ENCODE assay signal across 25 cellular contexts in the genomic region with DNA sequence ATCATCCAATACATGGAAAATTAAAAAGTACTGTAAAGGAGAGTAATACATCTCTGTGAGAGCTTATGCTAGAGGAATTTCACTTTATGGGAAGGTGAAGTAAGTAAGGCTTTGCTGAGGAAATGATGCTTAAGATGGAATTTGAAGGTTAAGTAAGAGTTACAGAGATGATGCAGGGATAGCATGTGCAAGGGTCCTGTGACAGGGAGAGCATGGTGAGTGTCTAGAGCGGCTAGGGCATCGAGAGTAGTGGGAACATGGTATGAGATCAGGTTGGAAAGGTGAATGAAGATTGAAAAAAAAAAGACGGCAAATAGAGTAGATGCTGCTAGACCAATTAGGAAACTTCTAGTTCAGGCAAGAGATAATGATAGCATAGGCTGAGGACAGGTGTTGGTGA. TPM values are rescaled to one million over a fixed set of nuclear protein-coding genes. Genes with fewer than 3 reads are reported as not detected.
A peak's percentile ranks its signal among the peaks of the same experiment; 100 is the strongest.
DNase-seq lines count a peak whose midpoint lies in the region; ATAC-seq and TF ChIP-seq lines count a peak whose summit lies in the region.
"Had no signal": no experiment of that assay in that cellular context is flagged by ENCODE, and none has a peak within 500 bp of the region (broad histone marks: within the 10 kb centered on the region; RNA-seq: fewer than 3 reads in every experiment).

No MANE protein-coding gene starts in this region.

- intact Hi-C loops in left ventricle myocardium inferior (cut with micrococcal nuclease) (no loop called here), heart left ventricle (cut with DNase I) (no loop called here), gastrocnemius medialis (cut with DNase I; ENCODE audit: low total_unique reads) (no loop called here), aorta (cut with DNase I) (loop anchor here (5.0 kb wide), 2 partner anchors 62 to 78 kb away; a partner anchor contains a TSS)

- TF ChIP-seq EP300 in gastroesophageal sphincter (IDR thresholded peaks at IDR 0.05): no peak

- no peak for TF ChIP-seq CTCF in left ventricle myocardium inferior (IDR thresholded peaks at IDR 0.05; ENCODE audit: borderline replicate concordance)
- no peak for TF ChIP-seq CTCF in heart left ventricle (IDR thresholded peaks at IDR 0.05)
- no peak for TF ChIP-seq CTCF in gastroesophageal sphincter (IDR thresholded peaks at IDR 0.05)
- TF ChIP-seq CTCF in gastrocnemius medialis (IDR thresholded peaks at IDR 0.05 in 4 of 5, conservative IDR thresholded peaks at IDR 0.05 in 1 of 5): no peak

- WGBS in heart left ventricle, 4 donors: 95 to 98% (median 96%) methylated on average over 3 of the region's 3 CpGs
- 97 to 100% methylated on average over 2 to 3 of the region's 3 CpGs for WGBS in gastroesophageal sphincter (ENCODE audit: low coverage in 1 of 2), 2 donors
- WGBS in aorta, 2 donors: 95 to 98% methylated on average over 3 of the region's 3 CpGs

- H3K4me3 ChIP-seq in left ventricle myocardium inferior (no peak overlapping the region), heart left ventricle (no peak overlapping the region), gastroesophageal sphincter (no peak overlapping the region), gastrocnemius medialis (no peak overlapping the region), aorta (ENCODE audit: low read length in 2 of 2) (no peak overlapping the region)
- H3K4me3 ChIP-seq: GM23338 had no signal

- H3K9me3 ChIP-seq in left ventricle myocardium inferior (replicated peaks): no peaks in the 10 kb centered on the region
- H3K9me3 ChIP-seq in heart left ventricle: no peaks in the 10 kb centered on the region
- no peaks in the 10 kb centered on the region for H3K9me3 ChIP-seq in gastroesophageal sphincter
- H3K9me3 ChIP-seq in gastrocnemius medialis: no peaks in the 10 kb centered on the region
- no peaks in the 10 kb centered on the region for H3K9me3 ChIP-seq in aorta (ENCODE audit: control insufficient read depth, low read length)

- TF ChIP-seq POLR2A in heart left ventricle (IDR thresholded peaks at IDR 0.05) (no peak), gastroesophageal sphincter (IDR thresholded peaks at IDR 0.05) (no peak), gastrocnemius medialis (IDR thresholded peaks at IDR 0.05) (no peak)

- in situ Hi-C loops in gastrocnemius medialis (cut with MboI; ENCODE audit: low sequenced_read_pairs in 4 of 4): no loop called here

- H3K27me3 ChIP-seq in left ventricle myocardium inferior (ENCODE audit: low read depth): no peaks in the 10 kb centered on the region
- no peaks in the 10 kb centered on the region for H3K27me3 ChIP-seq in heart left ventricle
- H3K27me3 ChIP-seq in gastroesophageal sphincter: no peaks in the 10 kb centered on the region
- no peaks in the 10 kb centered on the region for H3K27me3 ChIP-seq in gastrocnemius medialis
- no peaks in the 10 kb centered on the region for H3K27me3 ChIP-seq in aorta (ENCODE audit: control insufficient read depth in 1 of 2, insufficient read depth in 2 of 2, low read length in 1 of 2)

- H3K4me1 ChIP-seq in left ventricle myocardium inferior: peaks cover 14% of the 10 kb centered on the region
- peaks cover 0 to 17% (median 8%) of the 10 kb centered on the region in 12 donors for H3K4me1 ChIP-seq in heart left ventricle
- H3K4me1 ChIP-seq in gastroesophageal sphincter: peaks cover 3 to 53% (median 3%) of the 10 kb centered on the region in 3 donors
- H3K4me1 ChIP-seq in gastrocnemius medialis: peaks cover 12 to 23% of the 10 kb centered on the region in 2 donors
- H3K4me1 ChIP-seq in aorta (ENCODE audit: control insufficient read depth in 1 of 2, insufficient read depth in 2 of 2, low read length in 2 of 2): peaks cover 1 to 8% of the 10 kb centered on the region in 2 donors

- H3K36me3 ChIP-seq in left ventricle myocardium inferior (peaks cover 38% of the 10 kb centered on the region), heart left ventricle (peaks cover 0 to 87% (median 32%) of the 10 kb centered on the region in 9 donors), gastroesophageal sphincter (peaks cover 0 to 27% of the 10 kb centered on the region in 2 donors), gastrocnemius medialis (peaks cover 0 to 40% of the 10 kb centered on the region in 2 donors), aorta (ENCODE audit: control insufficient read depth in 1 of 2, insufficient read depth in 2 of 2, low read length in 1 of 2) (no peaks in the 10 kb centered on the region)

- ATAC-seq in heart left ventricle (no peak), gastroesophageal sphincter (no peak), gastrocnemius medialis (no peak), aorta (ENCODE audit: low FRiP score) (no peak), SK-N-SH treated with all-trans-retinoic acid at 6 μM for 48 hours (no peak)
- ATAC-seq: CD8-positive, alpha-beta T cell had no signal

- H3K27ac ChIP-seq in left ventricle myocardium inferior (replicated peaks) (peak overlapping the region; percentile 82), heart left ventricle (peak overlapping the region in 4 of 12 donors; percentile 77 to 88 (median 84)), gastroesophageal sphincter (peak overlapping the region; percentile 88 to 95 (median 90)), gastrocnemius medialis (peak overlapping the region; percentile 79 to 88 (median 86)), aorta (ENCODE audit: low read depth in 1 of 2, low read length in 2 of 2) (peak overlapping the region; percentile 62 to 99), substantia nigra (ENCODE audit: low read depth, low read length, poor library complexity, severe bottlenecking) (no peak overlapping the region)
- H3K27ac ChIP-seq: RWPE1 had no signal

- DNase-seq in left ventricle myocardium inferior: no peak
- DNase-seq in heart left ventricle: no peak
- DNase-seq in gastrocnemius medialis: no peak
- no peak for DNase-seq in aorta
- no peak for DNase-seq in substantia nigra (lab: John Stamatoyannopoulos, UW)
- DNase-seq in HUDEP-2 (lab: John Stamatoyannopoulos, UW; ENCODE audit: unreplicated experiment in 76 of 76): no peak
- DNase-seq: AML-193; C1 segment of cervical spinal cord; CD8-positive, alpha-beta T cell; DND-41; MM.1S; NCI-H1092; NCI-H1436 treated with DMSO at 0.1 percent for 48 hours; NCI-H1930; NCI-H748 treated with DMSO at 0.1 percent for 48 hours; NK-92 treated with Interleukin-12 subunit alpha and Interleukin-12 subunit beta, amount 100 ng/mL, for 24 hours; SHP77 treated with DMSO at 0.1 percent for 48 hours had no signal

TF ChIP-seq in SK-N-SH treated with all-trans-retinoic acid at 6 μM for 48 hours, 23 proteins besides CTCF, POLR2A, EP300 and RAD21 (continues in another document):
- TF ChIP-seq ZC3H10 (CRISPR knock-in tag; IDR thresholded peaks at IDR 0.05) (no peak), SNAI2 (CRISPR knock-in tag; IDR thresholded peaks at IDR 0.05) (no peak), CSDC2 (CRISPR knock-in tag; IDR thresholded peaks at IDR 0.05) (no peak), ZNF70 (CRISPR knock-in tag; IDR thresholded peaks at IDR 0.05) (no peak), ARNTL (CRISPR knock-in tag; IDR thresholded peaks at IDR 0.05; ENCODE audit: borderline replicate concordance, low read depth) (no peak), OSR1 (CRISPR knock-in tag; IDR thresholded peaks at IDR 0.05) (no peak), ZFP30 (CRISPR knock-in tag; IDR thresholded peaks at IDR 0.05) (no peak), TCF4 (CRISPR knock-in tag; IDR thresholded peaks at IDR 0.05; ENCODE audit: borderline replicate concordance) (no peak), TOX (CRISPR knock-in tag; IDR thresholded peaks at IDR 0.05; ENCODE audit: borderline replicate concordance) (no peak)
- TF ChIP-seq, protein P1, sequence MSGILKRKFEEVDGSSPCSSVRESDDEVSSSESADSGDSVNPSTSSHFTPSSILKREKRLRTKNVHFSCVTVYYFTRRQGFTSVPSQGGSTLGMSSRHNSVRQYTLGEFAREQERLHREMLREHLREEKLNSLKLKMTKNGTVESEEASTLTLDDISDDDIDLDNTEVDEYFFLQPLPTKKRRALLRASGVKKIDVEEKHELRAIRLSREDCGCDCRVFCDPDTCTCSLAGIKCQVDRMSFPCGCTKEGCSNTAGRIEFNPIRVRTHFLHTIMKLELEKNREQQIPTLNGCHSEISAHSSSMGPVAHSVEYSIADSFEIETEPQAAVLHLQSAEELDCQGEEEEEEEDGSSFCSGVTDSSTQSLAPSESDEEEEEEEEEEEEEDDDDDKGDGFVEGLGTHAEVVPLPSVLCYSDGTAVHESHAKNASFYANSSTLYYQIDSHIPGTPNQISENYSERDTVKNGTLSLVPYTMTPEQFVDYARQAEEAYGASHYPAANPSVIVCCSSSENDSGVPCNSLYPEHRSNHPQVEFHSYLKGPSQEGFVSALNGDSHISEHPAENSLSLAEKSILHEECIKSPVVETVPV (CRISPR knock-in tag; IDR thresholded peaks at IDR 0.05): no peak
- TF ChIP-seq, protein P2, sequence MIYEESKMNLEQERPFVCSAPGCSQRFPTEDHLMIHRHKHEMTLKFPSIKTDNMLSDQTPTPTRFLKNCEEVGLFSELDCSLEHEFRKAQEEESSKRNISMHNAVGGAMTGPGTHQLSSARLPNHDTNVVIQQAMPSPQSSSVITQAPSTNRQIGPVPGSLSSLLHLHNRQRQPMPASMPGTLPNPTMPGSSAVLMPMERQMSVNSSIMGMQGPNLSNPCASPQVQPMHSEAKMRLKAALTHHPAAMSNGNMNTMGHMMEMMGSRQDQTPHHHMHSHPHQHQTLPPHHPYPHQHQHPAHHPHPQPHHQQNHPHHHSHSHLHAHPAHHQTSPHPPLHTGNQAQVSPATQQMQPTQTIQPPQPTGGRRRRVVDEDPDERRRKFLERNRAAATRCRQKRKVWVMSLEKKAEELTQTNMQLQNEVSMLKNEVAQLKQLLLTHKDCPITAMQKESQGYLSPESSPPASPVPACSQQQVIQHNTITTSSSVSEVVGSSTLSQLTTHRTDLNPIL (CRISPR knock-in tag; IDR thresholded peaks at IDR 0.05; ENCODE audit: low read depth): no peak

RNA-seq across cellular contexts. Expression of a gene that starts 14.8 kb away (rescaled TPM):
- 14.3 TPM for total RNA-seq in left ventricle myocardium inferior
- total RNA-seq in heart left ventricle: 10 to 100 TPM in 5 of 9 donors, 1 to 10 TPM in 4; 6.0 to 22.9 (median 10.4) TPM
- 1 to 10 TPM; 2.4 to 7.0 TPM for polyA plus RNA-seq in heart left ventricle
- total RNA-seq in gastroesophageal sphincter: 10 to 100 TPM; 19.0 to 36.3 (median 25.5) TPM
- total RNA-seq in gastrocnemius medialis: 10 to 100 TPM; 18.1 to 54.6 (median 26.3) TPM
- total RNA-seq in aorta: 10 to 100 TPM; 22.7 to 23.5 TPM
- 10 to 100 TPM in 1 of 2 donors, 1 to 10 TPM in 1; 7.3 to 15.0 TPM for polyA plus RNA-seq in aorta

RNA-seq across cellular contexts. Expression of a gene that starts 42.8 kb away (rescaled TPM):
- not detected for total RNA-seq in left ventricle myocardium inferior
- total RNA-seq in heart left ventricle: under 1 TPM in 5 of 9 donors, not detected in 4; 0.14 to 0.48 (median 0.16) TPM
- polyA plus RNA-seq in heart left ventricle: under 1 TPM in 1 of 2 donors, not detected in 1; 0.28 TPM
- 1 to 10 TPM in 2 of 4 donors, under 1 TPM in 2; 0.74 to 1.4 (median 1.1) TPM for total RNA-seq in gastroesophageal sphincter
- total RNA-seq in gastrocnemius medialis: under 1 TPM in 2 of 4 donors, not detected in 2; 0.31 to 0.33 TPM
- total RNA-seq in aorta: 1 to 10 TPM; 1.6 to 1.9 TPM
- under 1 TPM; 0.25 to 0.38 TPM for polyA plus RNA-seq in aorta
- total RNA-seq: CD8-positive, alpha-beta T cell; LHCN-M2 had no signal

RNA-seq across cellular contexts. Expression of a gene that starts 56.5 kb away (rescaled TPM):
- not detected for total RNA-seq in left ventricle myocardium inferior
- total RNA-seq in heart left ventricle: not detected
- polyA plus RNA-seq in heart left ventricle: not detected
- total RNA-seq in gastroesophageal sphincter: under 1 TPM in 1 of 4 donors, not detected in 3; 0.31 TPM
- total RNA-seq in gastrocnemius medialis: under 1 TPM in 2 of 4 donors, not detected in 2; 0.20 to 0.25 TPM
- total RNA-seq in aorta: 1 to 10 TPM; 1.6 to 1.8 TPM
- polyA plus RNA-seq in aorta: under 1 TPM in 1 of 2 donors, not detected in 1; 0.79 TPM
- total RNA-seq: A172; CD8-positive, alpha-beta T cell; LHCN-M2; NCI-H460 had no signal
- polyA plus RNA-seq: AG04450 had no signal

Comparison
In these comparisons a context has a peak if more than half of its experiments do, and no peak if none do; other contexts are left out.
1. intact Hi-C loops: an anchor here in aorta (5.0 kb wide); none called in left ventricle myocardium inferior, heart left ventricle and gastrocnemius medialis.